17 cellular contexts compared by ENCODE assay signal in genomic region chr15:67571643-67572415, GRCh38.
"Had no signal": no experiment of that assay in that cellular context is flagged by ENCODE, and none has a peak within 500 bp of the region (broad histone marks: within the 10 kb centered on the region; RNA-seq: fewer than 3 reads in every experiment).

No MANE protein-coding gene starts in this region.

- H3K27me3 Mint-ChIP-seq: activated CD4-positive, alpha-beta memory T cell treated with anti-CD3 and anti-CD28 coated beads for 36 hours; activated naive CD8-positive, alpha-beta T cell; progenitor cell of endocrine pancreas; stimulated activated naive B cell treated with anti-CD40 and anti-IgM and Interleukin-4, amounts not matched to agents 10 μg/mL and 1 μg/mL and 100 μg/mL, for 72 hours had no signal

- H3K27ac Mint-ChIP-seq: activated CD4-positive, alpha-beta memory T cell treated with anti-CD3 and anti-CD28 coated beads for 36 hours; activated naive CD8-positive, alpha-beta T cell; progenitor cell of endocrine pancreas; stimulated activated naive B cell treated with anti-CD40 and anti-IgM and Interleukin-4, amounts not matched to agents 10 μg/mL and 1 μg/mL and 100 μg/mL, for 72 hours had no signal

- H3K4me3 Mint-ChIP-seq: activated CD4-positive, alpha-beta memory T cell treated with anti-CD3 and anti-CD28 coated beads for 36 hours; activated naive CD8-positive, alpha-beta T cell; activated T-cell treated with anti-CD3 and anti-CD28 coated beads, Interleukin-2, amount 50 U/mL, for 4 hours; stimulated activated naive B cell treated with anti-CD40 and anti-IgM and Interleukin-4, amounts not matched to agents 10 μg/mL and 1 μg/mL and 100 μg/mL, for 72 hours had no signal

- H3K4me3 ChIP-seq: heart left ventricle, tibial nerve had no signal

- ATAC-seq: activated T-cell treated with anti-CD3 and anti-CD28 coated beads, Interleukin-2, amount 50 U/mL, for 4 hours; heart left ventricle; left ventricle myocardium superior; right cardiac atrium; stimulated activated naive B cell treated with anti-CD40 and anti-IgM and Interleukin-4, amounts not matched to agents 10 μg/mL and 1 μg/mL and 100 μg/mL, for 72 hours had no signal

- H3K27me3 ChIP-seq: heart left ventricle, neutrophil, tibial nerve had no signal

- H3K9me3 ChIP-seq: heart left ventricle, neutrophil, tibial nerve had no signal

- H3K4me1 ChIP-seq: tibial nerve had no signal

- H3K9me3 Mint-ChIP-seq: activated CD4-positive, alpha-beta memory T cell treated with anti-CD3 and anti-CD28 coated beads for 36 hours; activated T-cell treated with anti-CD3 and anti-CD28 coated beads, Interleukin-2, amount 50 U/mL, for 4 hours; stimulated activated naive B cell treated with anti-CD40 and anti-IgM and Interleukin-4, amounts not matched to agents 10 μg/mL and 1 μg/mL and 100 μg/mL, for 72 hours had no signal

- DNase-seq: activated CD4-positive, alpha-beta memory T cell treated with anti-CD3 and anti-CD28 coated beads for 36 hours; activated CD4-positive, CD25-positive, alpha-beta regulatory T cell treated with anti-CD3 and anti-CD28 coated beads, Interleukin-2, amount 50 U/mL, for 72 hours; activated gamma-delta T cell; activated T-cell treated with anti-CD3 and anti-CD28 coated beads, Interleukin-2, amount 50 U/mL, for 4 hours; amygdala; cerebellar nuclear complex; heart left ventricle; kidney; left ventricle myocardium superior; right cardiac atrium; stimulated activated CD4-positive, alpha-beta T cell treated with anti-CD3 and anti-CD28 coated beads, Interleukin-1b, Interleukin-23, amount 100 ng/mL, for 48 hours; stimulated activated naive B cell treated with anti-CD40 and anti-IgM and Interleukin-4, amounts not matched to agents 10 μg/mL and 1 μg/mL and 100 μg/mL, for 72 hours; T-helper 2 cell had no signal

- H3K36me3 ChIP-seq: tibial nerve had no signal

- H3K27ac ChIP-seq: heart left ventricle, neutrophil, tibial nerve had no signal
